9 cellular contexts compared by ENCODE assay signal in genomic region chr2:212536385-212537310, GRCh38. TPM values are rescaled to one million over a fixed set of nuclear protein-coding genes. Genes with fewer than 3 reads are reported as not detected.
A peak's percentile ranks its signal among the peaks of the same experiment; 100 is the strongest.
DNase-seq lines count a peak whose midpoint lies in the region; ATAC-seq, FAIRE-seq and TF ChIP-seq lines count a peak whose summit lies in the region.
"Had no signal": no experiment of that assay in that cellular context is flagged by ENCODE, and none has a peak within 500 bp of the region (broad histone marks: within the 10 kb centered on the region; RNA-seq: fewer than 3 reads in every experiment).

No MANE protein-coding gene starts in this region.

- peaks cover 22% of the 10 kb centered on the region for H3K4me1 Mint-ChIP-seq in HFFc6 (ENCODE audit: low read depth)

- WGBS in lung, 2 donors: 1 to 3% methylated on average over 53 of the region's 53 CpGs
- WGBS in tibial nerve, 2 donors: 2% methylated on average over 53 of the region's 53 CpGs

- no peak for TF ChIP-seq EP300 in tibial nerve (IDR thresholded peaks at IDR 0.05)

- H3K27me3 Mint-ChIP-seq in HFFc6 (ENCODE audit: insufficient read depth): peaks cover 26% of the 10 kb centered on the region

- TF ChIP-seq CTCF in A673 (conservative IDR thresholded peaks at IDR 0.05; ENCODE audit: low read depth, low read length) (peak; percentile 48; the same call in 1 of the 2 replicates), HFFc6 (IDR thresholded peaks at IDR 0.05) (no peak), lung (IDR thresholded peaks at IDR 0.05; ENCODE audit: control extremely low read depth, extremely low read depth) (no peak), tibial nerve (IDR thresholded peaks at IDR 0.05) (no peak)

- no peaks in the 10 kb centered on the region for H3K9me3 Mint-ChIP-seq in HFFc6

- H3K4me3 ChIP-seq in A673 (ENCODE audit: low read depth, low read length, poor library complexity, severe bottlenecking): peak overlapping the region; percentile 95
- peak overlapping the region; percentile 40 for H3K4me3 ChIP-seq in lung
- peak overlapping the region; percentile 42 to 65 (median 56) for H3K4me3 ChIP-seq in tibial nerve

- no peaks in the 10 kb centered on the region for H3K27me3 ChIP-seq in A673 (replicated peaks; ENCODE audit: insufficient read depth, low read depth, low read length, poor library complexity)
- H3K27me3 ChIP-seq in lung (ENCODE audit: control insufficient read depth, insufficient read depth): no peaks in the 10 kb centered on the region
- H3K27me3 ChIP-seq in tibial nerve: peaks cover 0 to 18% of the 10 kb centered on the region in 2 donors

- no peaks in the 10 kb centered on the region for H3K36me3 ChIP-seq in A673 (ENCODE audit: insufficient read depth, low read length, poor library complexity, severe bottlenecking)
- no peaks in the 10 kb centered on the region for H3K36me3 ChIP-seq in lung (ENCODE audit: control insufficient read depth in 2 of 2, insufficient read depth in 2 of 2, low read length in 2 of 2)
- H3K36me3 ChIP-seq in tibial nerve: no peaks in the 10 kb centered on the region

- TSS peak; percentile 63 for BruUV-seq in A673 (replicated peaks; lab: Mats Ljungman, UMichigan)

- ATAC-seq in lung (ENCODE audit: insufficient read depth, low FRiP score): no peak

- FAIRE-seq in urothelium cell line (lab: Jason Lieb, UNC): no peak
- FAIRE-seq: GM18507 had no signal

- POLR2A ChIA-PET in A673 (lab: Charles Lee; ENCODE audit: low non-redundant PET): no interaction called here

- H3K4me3 Mint-ChIP-seq in HFFc6: peak overlapping the region; percentile 75

- no peak overlapping the region for H3K27ac Mint-ChIP-seq in HFFc6

- H3K9me3 ChIP-seq in A673 (ENCODE audit: low read depth, low read length, poor library complexity, severe bottlenecking) (no peaks in the 10 kb centered on the region), lung (ENCODE audit: control insufficient read depth in 2 of 2, insufficient read depth in 1 of 2, low read length in 1 of 2) (no peaks in the 10 kb centered on the region), tibial nerve (no peaks in the 10 kb centered on the region)

- peaks cover 42% of the 10 kb centered on the region for H3K4me1 ChIP-seq in A673 (ENCODE audit: insufficient read depth, low read length, poor library complexity, severe bottlenecking)
- peaks cover 0 to 12% of the 10 kb centered on the region in 2 donors for H3K4me1 ChIP-seq in lung (ENCODE audit: control insufficient read depth in 2 of 2, insufficient read depth in 2 of 2, low read length in 2 of 2)
- peaks cover 0 to 32% (median 0%) of the 10 kb centered on the region in 4 donors for H3K4me1 ChIP-seq in tibial nerve

- TF ChIP-seq POLR2A in tibial nerve (IDR thresholded peaks at IDR 0.05): no peak

- intact Hi-C loops in A673 (cut with micrococcal nuclease; ENCODE audit: unreplicated experiment): loop anchor here (5.0 to 10.0 kb wide), 6 partner anchors 132 to 1279 kb away; no protein-coding TSS in a partner anchor

- CTCF ChIA-PET in A673 (lab: Charles Lee): interaction anchor here (0.7 kb wide), 1 partner anchor 287 kb away, joined by 3 read pairs; no protein-coding TSS in a partner anchor

- H3K36me3 Mint-ChIP-seq in HFFc6 (ENCODE audit: low read depth): no peaks in the 10 kb centered on the region

- peak overlapping the region; percentile 88 for H3K27ac ChIP-seq in A673 (ENCODE audit: low read depth, low read length, poor library complexity, severe bottlenecking)
- peak overlapping the region in 1 of 2 donors; percentile 62 for H3K27ac ChIP-seq in lung (ENCODE audit: low read depth in 1 of 2, low read length in 1 of 2)
- peak overlapping the region in 1 of 4 donors; percentile 55 for H3K27ac ChIP-seq in tibial nerve

- DNase-seq in A673 (ENCODE audit: low spot score): peak; percentile 87
- no peak for DNase-seq in HFFc6
- DNase-seq in cerebellum (ENCODE audit: low spot score): peak; percentile 28
- no peak for DNase-seq in lung (ENCODE audit: low spot score)
- no peak for DNase-seq in tibial nerve (ENCODE audit: low spot score in 2 of 2)
- DNase-seq in SHP77 treated with DMSO at 0.1 percent for 48 hours (lab: John Stamatoyannopoulos, UW): no peak
- DNase-seq in NCI-H2029 (lab: John Stamatoyannopoulos, UW): no peak
- DNase-seq in urothelium cell line (ENCODE audit: low spot score): no peak

RNA-seq across cellular contexts. Expression of gene ERBB4, which starts 2.0 kb away (rescaled TPM):
- 37.5 and 40.6 TPM in 2 replicates for total RNA-seq in A673 (2021)
- total RNA-seq in HFFc6 (2021; fragmentation: NEBNext Ultra II Directional; extraction: Animal tissue kit (Norgen Biotek cat#: 25700)): not detected
- 154 TPM for total RNA-seq in cerebellum
- 10 to 100 TPM in 1 of 2 donors, 1 to 10 TPM in 1; 9.4 to 16.8 TPM for total RNA-seq in lung
- polyA plus RNA-seq in lung: 1 to 10 TPM in 1 of 2 donors, under 1 TPM in 1; 0.41 to 1.1 TPM
- total RNA-seq in tibial nerve: 1 to 10 TPM; 2.4 to 3.3 (median 2.9) TPM

Comparison
In these comparisons a context has a peak if more than half of its experiments do, and no peak if none do; other contexts are left out.
1. DNase-seq: peak in A673 (single experiment) and cerebellum (single experiment); none in HFFc6 (single experiment), lung (single experiment), tibial nerve (0 of 2), SHP77 treated with DMSO at 0.1 percent for 48 hours (single experiment), NCI-H2029 (single experiment) and urothelium cell line (single experiment).
2. H3K4me3 ChIP-seq: peak in every context shown above with its lines; median percentile 95 in A673; 56 in tibial nerve; 40 in lung.